Comparison of ENCODE assay signal across 13 cellular contexts in genomic region chr5:57598756-57599155, GRCh38.
A peak's percentile ranks its signal among the peaks of the same experiment; 100 is the strongest.
DNase-seq lines count a peak whose midpoint lies in the region; ATAC-seq and TF ChIP-seq lines count a peak whose summit lies in the region.
"Had no signal": no experiment of that assay in that cellular context is flagged by ENCODE, and none has a peak within 500 bp of the region (broad histone marks: within the 10 kb centered on the region; RNA-seq: fewer than 3 reads in every experiment).

No MANE protein-coding gene starts in this region.

- ATAC-seq in GM18868 (IDR thresholded peaks at IDR 0.05; ENCODE audit: unreplicated experiment) (peak; percentile 52), RWPE2 (ENCODE audit: low read depth) (peak; percentile 75; the same call in 2 of the 3 replicates)
- ATAC-seq: T-helper 17 cell had no signal

- POLR2A ChIA-PET in HEK293T (lab: Yijun Ruan, JAX): no interaction called here

- DNase-seq in A172 (ENCODE audit: low spot score) (peak; percentile 58), RWPE2 (ENCODE audit: low spot score) (no peak), fibroblast of the aortic adventitia (ENCODE audit: low read depth) (peak; percentile 72), posterior vena cava (ENCODE audit: low spot score) (no peak), GM20000 (ENCODE audit: low spot score) (no peak), T-helper 9 cell (no peak), HEK293T (ENCODE audit: extremely low spot score) (no peak)
- DNase-seq: activated gamma-delta T cell; CD4-positive, alpha-beta memory T cell; NCI-H524; T-helper 17 cell had no signal

- CTCF ChIA-PET in HEK293T (lab: Yijun Ruan, JAX): no interaction called here

- no peak overlapping the region for H3K4me3 ChIP-seq in RWPE2 (ENCODE audit: severe bottlenecking)
- H3K4me3 ChIP-seq in fibroblast of the aortic adventitia (ENCODE audit: low read depth, low read length): no peak overlapping the region
- H3K4me3 ChIP-seq: thoracic aorta had no signal

- no peaks in the 10 kb centered on the region for H3K9me3 ChIP-seq in RWPE2 (ENCODE audit: severe bottlenecking)
- H3K9me3 ChIP-seq: thoracic aorta had no signal

- no peaks in the 10 kb centered on the region for H3K4me1 ChIP-seq in RWPE2 (ENCODE audit: insufficient read depth, poor library complexity, severe bottlenecking)

- no peaks in the 10 kb centered on the region for H3K36me3 ChIP-seq in RWPE2 (ENCODE audit: low read depth)
- H3K36me3 ChIP-seq: thoracic aorta had no signal

- no peak overlapping the region for H3K27ac ChIP-seq in RWPE2 (ENCODE audit: poor library complexity, severe bottlenecking)
- H3K27ac ChIP-seq: thoracic aorta had no signal

- intact Hi-C loops in posterior vena cava (cut with DNase I): no loop called here

- TF ChIP-seq CTCF in RWPE2 (IDR thresholded peaks at IDR 0.05; ENCODE audit: poor library complexity, severe bottlenecking) (no peak), fibroblast of the aortic adventitia (IDR thresholded peaks at IDR 0.05; ENCODE audit: insufficient read depth, low read length) (no peak), GM20000 (IDR thresholded peaks at IDR 0.05; ENCODE audit: extremely low read depth, missing control alignments) (no peak)

- H3K27me3 ChIP-seq in RWPE2 (ENCODE audit: insufficient read depth, poor library complexity, severe bottlenecking): no peaks in the 10 kb centered on the region

TF ChIP-seq in HEK293T, 16 proteins besides CTCF, POLR2A, EP300 and RAD21:
- TF ChIP-seq SP1 (IDR thresholded peaks at IDR 0.05) (no peak), LEF1 (IDR thresholded peaks at IDR 0.05; ENCODE audit: borderline replicate concordance) (no peak), HDGF (IDR thresholded peaks at IDR 0.05; ENCODE audit: borderline replicate concordance) (no peak), ELF4 (IDR thresholded peaks at IDR 0.05) (no peak), ARNT (IDR thresholded peaks at IDR 0.05) (no peak), FOXK2 (IDR thresholded peaks at IDR 0.05) (no peak), SUZ12 (IDR thresholded peaks at IDR 0.05) (no peak), PKNOX1 (IDR thresholded peaks at IDR 0.05) (no peak), ZNF384 (IDR thresholded peaks at IDR 0.05) (no peak)

Comparison
In these comparisons a context has a peak if more than half of its experiments do, and no peak if none do; other contexts are left out.
1. DNase-seq: peak in A172 (single experiment) and fibroblast of the aortic adventitia (single experiment); none in RWPE2 (single experiment), posterior vena cava (single experiment), GM20000 (single experiment), T-helper 9 cell (single experiment) and HEK293T (single experiment).